26 cellular contexts compared by ENCODE assay signal in genomic region chr16:253833-254232, GRCh38. TPM values are rescaled to one million over a fixed set of nuclear protein-coding genes. Genes with fewer than 3 reads are reported as not detected.
DNase-seq lines count a peak whose midpoint lies in the region; ATAC-seq and TF ChIP-seq lines count a peak whose summit lies in the region.
"Had no signal": no experiment of that assay in that cellular context is flagged by ENCODE, and none has a peak within 500 bp of the region (broad histone marks: within the 10 kb centered on the region; RNA-seq: fewer than 3 reads in every experiment).

No MANE protein-coding gene starts in this region.

- TF ChIP-seq CTCF in natural killer cell (IDR thresholded peaks at IDR 0.05): no peak

- intact Hi-C loops in natural killer cell (cut with micrococcal nuclease): loop anchor here (2.0 kb wide), 1 partner anchor 19 kb away; the partner anchor contains the start of gene FAM234A
- intact Hi-C loops in activated CD4-positive, alpha-beta memory T cell treated with anti-CD3 and anti-CD28 coated beads for 36 hours (cut with micrococcal nuclease): loop anchor here (2.0 kb wide), 1 partner anchor 19 kb away; the partner anchor contains the start of gene FAM234A

- POLR2A ChIA-PET in activated CD4-positive, alpha-beta memory T cell treated with anti-CD3 and anti-CD28 coated beads for 36 hours (lab: Charles Lee): interaction anchor here (1.6 kb wide), 1 partner anchor 19 kb away, joined by 5 read pairs; no protein-coding TSS in a partner anchor

- CTCF ChIA-PET in activated CD4-positive, alpha-beta memory T cell treated with anti-CD3 and anti-CD28 coated beads for 36 hours (lab: Charles Lee): interaction anchor here (1.2 to 3.6 kb wide), 2 partner anchors 19 to 137 kb away, joined by 3 to 18 read pairs; partner anchors contain the start of gene FAM234A

- no peak for ATAC-seq in natural killer cell
- ATAC-seq in natural killer cell treated with Interleukin-12 subunit alpha and Interleukin-12 subunit beta and Interleukin-15 and Interleukin-18, amount 100 ng/mL, for 72 hours: no peak
- no peak for ATAC-seq in effector memory CD8-positive, alpha-beta T cell (replicated peaks)
- ATAC-seq in stimulated activated naive CD8-positive, alpha-beta T cell treated with anti-CD3 and anti-CD28 coated beads, Interleukin-15, amount 100 ng/mL, for 72 hours: no peak
- ATAC-seq: foreskin keratinocyte, Right ventricle myocardium inferior had no signal

- H3K9me3 Mint-ChIP-seq in natural killer cell: no peaks in the 10 kb centered on the region
- H3K9me3 Mint-ChIP-seq in natural killer cell treated with Interleukin-12 subunit alpha and Interleukin-12 subunit beta and Interleukin-15 and Interleukin-18, amount 100 ng/mL, for 72 hours: no peaks in the 10 kb centered on the region
- H3K9me3 Mint-ChIP-seq in activated CD4-positive, alpha-beta memory T cell treated with anti-CD3 and anti-CD28 coated beads for 36 hours: no peaks in the 10 kb centered on the region
- no peaks in the 10 kb centered on the region for H3K9me3 Mint-ChIP-seq in effector memory CD8-positive, alpha-beta T cell
- no peaks in the 10 kb centered on the region for H3K9me3 Mint-ChIP-seq in stimulated activated naive CD8-positive, alpha-beta T cell treated with anti-CD3 and anti-CD28 coated beads, Interleukin-15, amount 100 ng/mL, for 72 hours
- H3K9me3 Mint-ChIP-seq: IgD-negative memory B cell had no signal

- no peak overlapping the region for H3K4me3 Mint-ChIP-seq in natural killer cell
- no peak overlapping the region for H3K4me3 Mint-ChIP-seq in natural killer cell treated with Interleukin-12 subunit alpha and Interleukin-12 subunit beta and Interleukin-15 and Interleukin-18, amount 100 ng/mL, for 72 hours
- H3K4me3 Mint-ChIP-seq in activated CD4-positive, alpha-beta memory T cell treated with anti-CD3 and anti-CD28 coated beads for 36 hours: no peak overlapping the region
- H3K4me3 Mint-ChIP-seq in effector memory CD8-positive, alpha-beta T cell: peak overlapping the region; percentile 54 to 77
- peak overlapping the region; percentile 42 to 63 for H3K4me3 Mint-ChIP-seq in stimulated activated naive CD8-positive, alpha-beta T cell treated with anti-CD3 and anti-CD28 coated beads, Interleukin-15, amount 100 ng/mL, for 72 hours
- H3K4me3 Mint-ChIP-seq: IgD-negative memory B cell, nephron had no signal

- H3K36me3 Mint-ChIP-seq in natural killer cell: peaks cover 8% of the 10 kb centered on the region
- H3K36me3 Mint-ChIP-seq in natural killer cell treated with Interleukin-12 subunit alpha and Interleukin-12 subunit beta and Interleukin-15 and Interleukin-18, amount 100 ng/mL, for 72 hours: peaks cover 4% of the 10 kb centered on the region
- H3K36me3 Mint-ChIP-seq in activated CD4-positive, alpha-beta memory T cell treated with anti-CD3 and anti-CD28 coated beads for 36 hours: peaks cover 8% of the 10 kb centered on the region
- peaks cover 13% of the 10 kb centered on the region for H3K36me3 Mint-ChIP-seq in effector memory CD8-positive, alpha-beta T cell (ENCODE audit: insufficient read depth)

- H3K27ac Mint-ChIP-seq in natural killer cell: peak overlapping the region; percentile 88 to 90
- no peak overlapping the region for H3K27ac Mint-ChIP-seq in natural killer cell treated with Interleukin-12 subunit alpha and Interleukin-12 subunit beta and Interleukin-15 and Interleukin-18, amount 100 ng/mL, for 72 hours
- peak overlapping the region; percentile 8 for H3K27ac Mint-ChIP-seq in activated CD4-positive, alpha-beta memory T cell treated with anti-CD3 and anti-CD28 coated beads for 36 hours
- H3K27ac Mint-ChIP-seq in effector memory CD8-positive, alpha-beta T cell: no peak overlapping the region
- no peak overlapping the region for H3K27ac Mint-ChIP-seq in stimulated activated naive CD8-positive, alpha-beta T cell treated with anti-CD3 and anti-CD28 coated beads, Interleukin-15, amount 100 ng/mL, for 72 hours
- H3K27ac Mint-ChIP-seq: nephron, progenitor cell of endocrine pancreas had no signal

- no peaks in the 10 kb centered on the region for H3K27me3 Mint-ChIP-seq in natural killer cell (ENCODE audit: low read depth in 2 of 2)
- no peaks in the 10 kb centered on the region for H3K27me3 Mint-ChIP-seq in natural killer cell treated with Interleukin-12 subunit alpha and Interleukin-12 subunit beta and Interleukin-15 and Interleukin-18, amount 100 ng/mL, for 72 hours
- H3K27me3 Mint-ChIP-seq in activated CD4-positive, alpha-beta memory T cell treated with anti-CD3 and anti-CD28 coated beads for 36 hours: no peaks in the 10 kb centered on the region
- H3K27me3 Mint-ChIP-seq in effector memory CD8-positive, alpha-beta T cell: no peaks in the 10 kb centered on the region
- H3K27me3 Mint-ChIP-seq in stimulated activated naive CD8-positive, alpha-beta T cell treated with anti-CD3 and anti-CD28 coated beads, Interleukin-15, amount 100 ng/mL, for 72 hours: no peaks in the 10 kb centered on the region
- H3K27me3 Mint-ChIP-seq: IgD-negative memory B cell, progenitor cell of endocrine pancreas had no signal

- in situ Hi-C loops in KBM-7 (cut with MboI; ENCODE audit: low pct_unique_long_range_greater_than_20kb, low sequenced_read_pairs): no loop called here

- H3K4me1 Mint-ChIP-seq in natural killer cell: peaks cover 11 to 32% of the 10 kb centered on the region in 2 donors
- peaks cover 16% of the 10 kb centered on the region in 2 donors for H3K4me1 Mint-ChIP-seq in natural killer cell treated with Interleukin-12 subunit alpha and Interleukin-12 subunit beta and Interleukin-15 and Interleukin-18, amount 100 ng/mL, for 72 hours (ENCODE audit: low read depth in 2 of 2)
- H3K4me1 Mint-ChIP-seq in activated CD4-positive, alpha-beta memory T cell treated with anti-CD3 and anti-CD28 coated beads for 36 hours (ENCODE audit: low read depth): peaks cover 37% of the 10 kb centered on the region
- H3K4me1 Mint-ChIP-seq in effector memory CD8-positive, alpha-beta T cell (ENCODE audit: low read depth in 2 of 2): peaks cover 9 to 10% of the 10 kb centered on the region in 2 donors
- H3K4me1 Mint-ChIP-seq in stimulated activated naive CD8-positive, alpha-beta T cell treated with anti-CD3 and anti-CD28 coated beads, Interleukin-15, amount 100 ng/mL, for 72 hours: peaks cover 40% of the 10 kb centered on the region

- no peak for DNase-seq in natural killer cell
- DNase-seq in natural killer cell treated with Interleukin-12 subunit alpha and Interleukin-12 subunit beta and Interleukin-15 and Interleukin-18, amount 100 ng/mL, for 72 hours (ENCODE audit: low spot score): no peak
- peak; percentile 28 for DNase-seq in activated CD4-positive, alpha-beta memory T cell treated with anti-CD3 and anti-CD28 coated beads for 36 hours
- no peak for DNase-seq in effector memory CD8-positive, alpha-beta T cell
- no peak for DNase-seq in stimulated activated naive CD8-positive, alpha-beta T cell treated with anti-CD3 and anti-CD28 coated beads, Interleukin-15, amount 100 ng/mL, for 72 hours
- no peak for DNase-seq in NCI-H446 (lab: John Stamatoyannopoulos, UW)
- no peak for DNase-seq in medulla oblongata (ENCODE audit: extremely low spot score)
- DNase-seq in KBM-7: no peak
- DNase-seq: activated CD8-positive, alpha-beta memory T cell treated with anti-CD3 and anti-CD28 coated beads for 24 hours; amygdala; DMS79; dorsolateral prefrontal cortex; erythroblast; foreskin keratinocyte; mammary epithelial cell; NCI-H1694; NCI-H774; SW 1271 had no signal

RNA-seq across cellular contexts. Expression of gene FAM234A, which starts 19.2 kb away (rescaled TPM):
- 10 to 100 TPM; 32.4 to 42.6 (median 40.7) TPM for total RNA-seq in natural killer cell
- total RNA-seq in natural killer cell treated with Interleukin-12 subunit alpha and Interleukin-12 subunit beta and Interleukin-15 and Interleukin-18, amount 100 ng/mL, for 72 hours: 10 to 100 TPM; 10.5 to 13.0 TPM
- 10 to 100 TPM; 15.7 to 18.4 TPM for total RNA-seq in activated CD4-positive, alpha-beta memory T cell treated with anti-CD3 and anti-CD28 coated beads for 36 hours

RNA-seq across cellular contexts. Expression of gene RGS11, which starts 21.9 kb away (rescaled TPM):
- under 1 TPM in 1 of 3 donors, not detected in 2; 0.25 TPM for total RNA-seq in natural killer cell
- not detected for total RNA-seq in natural killer cell treated with Interleukin-12 subunit alpha and Interleukin-12 subunit beta and Interleukin-15 and Interleukin-18, amount 100 ng/mL, for 72 hours
- under 1 TPM in 1 of 2 experiments, not detected in 1; 0.14 TPM for total RNA-seq in activated CD4-positive, alpha-beta memory T cell treated with anti-CD3 and anti-CD28 coated beads for 36 hours
- total RNA-seq: foreskin keratinocyte, OCI-LY7 had no signal

RNA-seq across cellular contexts. Expression of gene LUC7L, which starts 24.6 kb away (rescaled TPM):
- total RNA-seq in natural killer cell: 100 to 1,000 TPM; 129 to 168 (median 153) TPM
- 100 to 1,000 TPM in 1 of 2 donors, 10 to 100 TPM in 1; 54.2 to 115 TPM for total RNA-seq in natural killer cell treated with Interleukin-12 subunit alpha and Interleukin-12 subunit beta and Interleukin-15 and Interleukin-18, amount 100 ng/mL, for 72 hours
- total RNA-seq in activated CD4-positive, alpha-beta memory T cell treated with anti-CD3 and anti-CD28 coated beads for 36 hours: 10 to 100 TPM; 57.0 to 60.8 TPM

RNA-seq across cellular contexts. Expression of gene ARHGDIG, which starts 26.6 kb away (rescaled TPM):
- 1 to 10 TPM in 1 of 3 donors, under 1 TPM in 1, not detected in 1; 0.49 to 1.4 TPM for total RNA-seq in natural killer cell
- not detected for total RNA-seq in natural killer cell treated with Interleukin-12 subunit alpha and Interleukin-12 subunit beta and Interleukin-15 and Interleukin-18, amount 100 ng/mL, for 72 hours
- not detected for total RNA-seq in activated CD4-positive, alpha-beta memory T cell treated with anti-CD3 and anti-CD28 coated beads for 36 hours
- total RNA-seq: foreskin keratinocyte, hepatocyte, mammary epithelial cell, OCI-LY7, subcutaneous adipose tissue, ureter had no signal

RNA-seq across cellular contexts. Expression of gene PDIA2, which starts 29.1 kb away (rescaled TPM):
- not detected for total RNA-seq in natural killer cell
- not detected for total RNA-seq in natural killer cell treated with Interleukin-12 subunit alpha and Interleukin-12 subunit beta and Interleukin-15 and Interleukin-18, amount 100 ng/mL, for 72 hours
- total RNA-seq in activated CD4-positive, alpha-beta memory T cell treated with anti-CD3 and anti-CD28 coated beads for 36 hours: not detected
- total RNA-seq: hepatocyte, mammary epithelial cell, OCI-LY7, ureter had no signal

Comparison
In these comparisons a context has a peak if more than half of its experiments do, and no peak if none do; other contexts are left out.
1. H3K27ac Mint-ChIP-seq: peak in natural killer cell (2 of 2) and activated CD4-positive, alpha-beta memory T cell treated with anti-CD3 and anti-CD28 coated beads for 36 hours (single experiment); none in natural killer cell treated with Interleukin-12 subunit alpha and Interleukin-12 subunit beta and Interleukin-15 and Interleukin-18, amount 100 ng/mL, for 72 hours (0 of 2), effector memory CD8-positive, alpha-beta T cell (0 of 2) and stimulated activated naive CD8-positive, alpha-beta T cell treated with anti-CD3 and anti-CD28 coated beads, Interleukin-15, amount 100 ng/mL, for 72 hours (0 of 2).
2. H3K4me3 Mint-ChIP-seq: peak in effector memory CD8-positive, alpha-beta T cell (2 of 2) and stimulated activated naive CD8-positive, alpha-beta T cell treated with anti-CD3 and anti-CD28 coated beads, Interleukin-15, amount 100 ng/mL, for 72 hours (2 of 2); none in natural killer cell (single experiment), natural killer cell treated with Interleukin-12 subunit alpha and Interleukin-12 subunit beta and Interleukin-15 and Interleukin-18, amount 100 ng/mL, for 72 hours (single experiment) and activated CD4-positive, alpha-beta memory T cell treated with anti-CD3 and anti-CD28 coated beads for 36 hours (single experiment).